ENCODE assay signal across 2 cellular contexts in genomic region chr15:63996794-63997357, GRCh38.
TF ChIP-seq lines count a peak whose summit lies in the region.

No MANE protein-coding gene starts in this region.

TF ChIP-seq in IMR-90, 13 proteins besides CTCF, POLR2A, EP300 and RAD21:
- TF ChIP-seq, protein P1, sequence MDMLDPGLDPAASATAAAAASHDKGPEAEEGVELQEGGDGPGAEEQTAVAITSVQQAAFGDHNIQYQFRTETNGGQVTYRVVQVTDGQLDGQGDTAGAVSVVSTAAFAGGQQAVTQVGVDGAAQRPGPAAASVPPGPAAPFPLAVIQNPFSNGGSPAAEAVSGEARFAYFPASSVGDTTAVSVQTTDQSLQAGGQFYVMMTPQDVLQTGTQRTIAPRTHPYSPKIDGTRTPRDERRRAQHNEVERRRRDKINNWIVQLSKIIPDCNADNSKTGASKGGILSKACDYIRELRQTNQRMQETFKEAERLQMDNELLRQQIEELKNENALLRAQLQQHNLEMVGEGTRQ (IDR thresholded peaks at IDR 0.05; ENCODE audit: low read depth, low read length) = no peak
- no peak for TF ChIP-seq RCOR1 (IDR thresholded peaks at IDR 0.05; ENCODE audit: insufficient replicate concordance, low read length)
- TF ChIP-seq CEBPB (IDR thresholded peaks at IDR 0.05; ENCODE audit: low read depth, low read length) = no peak
- TF ChIP-seq CHD1 (IDR thresholded peaks at IDR 0.05; ENCODE audit: low read depth, low read length) = no peak
- no peak for TF ChIP-seq MAFK (IDR thresholded peaks at IDR 0.05; ENCODE audit: low read depth, low read length)
- no peak for TF ChIP-seq SMC3 (IDR thresholded peaks at IDR 0.05; ENCODE audit: low read depth, low read length)
- TF ChIP-seq BHLHE40 (IDR thresholded peaks at IDR 0.05; ENCODE audit: low read depth, low read length) = no peak
- no peak for TF ChIP-seq NFE2L2 (IDR thresholded peaks at IDR 0.05; ENCODE audit: low read depth, low read length)
- TF ChIP-seq MXI1 (IDR thresholded peaks at IDR 0.05; ENCODE audit: borderline replicate concordance, low read depth, low read length) = no peak
- TF ChIP-seq FOS (IDR thresholded peaks at IDR 0.05; ENCODE audit: low read depth, low read length) = no peak
- TF ChIP-seq, protein P2, sequence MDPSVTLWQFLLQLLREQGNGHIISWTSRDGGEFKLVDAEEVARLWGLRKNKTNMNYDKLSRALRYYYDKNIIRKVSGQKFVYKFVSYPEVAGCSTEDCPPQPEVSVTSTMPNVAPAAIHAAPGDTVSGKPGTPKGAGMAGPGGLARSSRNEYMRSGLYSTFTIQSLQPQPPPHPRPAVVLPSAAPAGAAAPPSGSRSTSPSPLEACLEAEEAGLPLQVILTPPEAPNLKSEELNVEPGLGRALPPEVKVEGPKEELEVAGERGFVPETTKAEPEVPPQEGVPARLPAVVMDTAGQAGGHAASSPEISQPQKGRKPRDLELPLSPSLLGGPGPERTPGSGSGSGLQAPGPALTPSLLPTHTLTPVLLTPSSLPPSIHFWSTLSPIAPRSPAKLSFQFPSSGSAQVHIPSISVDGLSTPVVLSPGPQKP (IDR thresholded peaks at IDR 0.05; ENCODE audit: borderline replicate concordance, low read depth, low read length) = no peak
- no peak for TF ChIP-seq RFX5 (IDR thresholded peaks at IDR 0.05; ENCODE audit: low read depth, low read length)
- no peak for TF ChIP-seq MAZ (IDR thresholded peaks at IDR 0.05; ENCODE audit: borderline replicate concordance, low read depth, low read length)

TF ChIP-seq in H1, 55 proteins besides CTCF, POLR2A, EP300 and RAD21:
- no peak for TF ChIP-seq KDM5A (IDR thresholded peaks at IDR 0.05; ENCODE audit: low read length)
- TF ChIP-seq SP2 (IDR thresholded peaks at IDR 0.05; ENCODE audit: low read length) = no peak
